In the genomic region with DNA sequence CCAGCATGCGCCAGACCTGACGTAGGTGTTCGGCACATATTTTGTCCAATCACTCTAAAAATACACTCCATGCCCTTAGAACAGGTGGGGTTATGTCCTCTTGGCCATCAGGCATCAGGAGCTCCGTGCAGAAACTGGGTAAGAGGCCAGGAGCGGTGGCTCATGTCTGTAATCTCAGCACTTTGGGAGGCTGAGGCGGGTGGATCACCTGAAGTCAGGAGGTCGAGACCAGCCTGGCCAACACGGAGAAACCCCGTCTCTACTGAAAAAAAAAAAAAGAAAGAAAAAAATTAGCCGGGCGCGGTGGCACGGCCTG, we compare ENCODE assay signal across 7 cellular contexts. TPM values are rescaled to one million over a fixed set of nuclear protein-coding genes. Genes with fewer than 3 reads are reported as not detected.
DNase-seq lines count a peak whose midpoint lies in the region; ATAC-seq and TF ChIP-seq lines count a peak whose summit lies in the region.
"Not testable (repeated sequence)": the region's sequence is repeated elsewhere in the genome, so short reads cannot be mapped to it uniquely, and the experiment has no call there.

No MANE protein-coding gene starts in this region.

- not testable (repeated sequence) for BruUV-seq in OCI-LY7 (replicated peaks; lab: Mats Ljungman, UMichigan)

- in situ Hi-C loops in GM23248 (cut with MboI) = not testable (repeated sequence)

- intact Hi-C loops in OCI-LY7 (cut with micrococcal nuclease; ENCODE audit: unreplicated experiment) = loop anchor here (2.0 to 10.0 kb wide), 2 partner anchors 101 to 1171 kb away; a partner anchor contains a TSS
- intact Hi-C loops in heart left ventricle (cut with DNase I) = loop anchor here in 4 of 10 donors (2.0 to 10.0 kb wide), 3 partner anchors 31 to 101 kb away; a partner anchor contains a TSS

- H3K4me1 ChIP-seq in GM23248 (ENCODE audit: insufficient read depth) (peaks cover 43% of the 10 kb centered on the region), OCI-LY7 (ENCODE audit: insufficient read depth, low read length, poor library complexity, severe bottlenecking) (peaks cover 34% of the 10 kb centered on the region), heart left ventricle (peaks cover 9 to 55% (median 40%) of the 10 kb centered on the region in 12 donors), muscle layer of duodenum (ENCODE audit: control insufficient read depth in 1 of 2, insufficient read depth in 2 of 2, low read length in 2 of 2) (peaks cover 17 to 32% of the 10 kb centered on the region in 2 donors), skeletal muscle satellite cell (ENCODE audit: control insufficient read depth, insufficient read depth, low read length) (peaks cover 41% of the 10 kb centered on the region)

- not testable (repeated sequence) for H3K9me2 ChIP-seq in GM23248 (ENCODE audit: insufficient read depth); OCI-LY7 (ENCODE audit: insufficient read depth, low read length)

- H3K4me3 ChIP-seq in GM23248 (peak overlapping the region; percentile 29), OCI-LY7 (ENCODE audit: low read depth, low read length, poor library complexity, severe bottlenecking) (peak overlapping the region; percentile 85), heart left ventricle (peak overlapping the region in 10 of 12 donors; percentile 10 to 98 (median 85)), muscle layer of duodenum (ENCODE audit: low read depth in 1 of 2, low read length in 2 of 2) (peak overlapping the region; percentile 37 to 72), skeletal muscle satellite cell (ENCODE audit: low read length) (peak overlapping the region; percentile 29)

- H3K36me3 Mint-ChIP-seq in activated T-cell treated with anti-CD3 and anti-CD28 coated beads, Interleukin-2, amount 50 U/mL, for 4 hours (ENCODE audit: insufficient read depth) = peaks cover 11% of the 10 kb centered on the region

- not testable (repeated sequence) for H3K9me3 ChIP-seq in GM23248 (ENCODE audit: low read depth); OCI-LY7 (ENCODE audit: low read length); heart left ventricle; muscle layer of duodenum (ENCODE audit: control insufficient read depth in 1 of 2, low read length in 2 of 2); skeletal muscle satellite cell (replicated peaks; ENCODE audit: low read length)

- not testable (repeated sequence) for H3K27me3 ChIP-seq in GM23248 (replicated peaks; ENCODE audit: insufficient read depth); heart left ventricle; muscle layer of duodenum (ENCODE audit: low read depth, low read length); skeletal muscle satellite cell (ENCODE audit: control insufficient read depth, insufficient read depth, low read length)

- H3K4me2 ChIP-seq in GM23248 (ENCODE audit: unreplicated experiment) (peak overlapping the region; percentile 72), OCI-LY7 (ENCODE audit: low read length) (peak overlapping the region; percentile 78), skeletal muscle satellite cell (ENCODE audit: low read length) (peak overlapping the region; percentile 48)

- H3K36me3 ChIP-seq in GM23248 (ENCODE audit: low read depth) = not testable (repeated sequence)
- H3K36me3 ChIP-seq in OCI-LY7 (ENCODE audit: insufficient read depth, low read length) = peaks cover 31% of the 10 kb centered on the region
- peaks cover 0 to 34% (median 16%) of the 10 kb centered on the region in 9 donors for H3K36me3 ChIP-seq in heart left ventricle
- peaks cover 4 to 30% of the 10 kb centered on the region in 2 donors for H3K36me3 ChIP-seq in muscle layer of duodenum (ENCODE audit: control insufficient read depth in 1 of 2, insufficient read depth in 2 of 2, low read length in 2 of 2)
- H3K36me3 ChIP-seq in skeletal muscle satellite cell (ENCODE audit: insufficient read depth, low read length) = peaks cover 29% of the 10 kb centered on the region

- WGBS in GM23248 (ENCODE audit: low coverage in 1 of 2, low lambda C conversion rate in 2 of 2, missing lambda C conversion rate in 2 of 2), 2 experiments = 13 to 15% methylated on average over 11 to 13 of the region's 13 CpGs
- 15 to 22% (median 20%) methylated on average over 13 of the region's 13 CpGs for WGBS in heart left ventricle, 4 donors

- not testable (repeated sequence) for DNase-seq in GM23248; OCI-LY7 (ENCODE audit: low spot score); activated T-cell treated with anti-CD3 and anti-CD28 coated beads, Interleukin-2, amount 50 U/mL, for 4 hours
- peak in 1 of 5 donors; percentile 52 for DNase-seq in heart left ventricle

- not testable (repeated sequence) for H3K27me3 Mint-ChIP-seq in activated T-cell treated with anti-CD3 and anti-CD28 coated beads, Interleukin-2, amount 50 U/mL, for 4 hours (ENCODE audit: low read depth)

- not testable (repeated sequence) for H3K9me3 Mint-ChIP-seq in activated T-cell treated with anti-CD3 and anti-CD28 coated beads, Interleukin-2, amount 50 U/mL, for 4 hours

- TF ChIP-seq POLR2A in heart left ventricle (IDR thresholded peaks at IDR 0.05) = not testable (repeated sequence)

- H3K79me2 ChIP-seq in GM23248 (ENCODE audit: insufficient read depth) = peaks cover 32% of the 10 kb centered on the region
- peaks cover 36% of the 10 kb centered on the region for H3K79me2 ChIP-seq in OCI-LY7 (ENCODE audit: insufficient read depth, low read depth, low read length)

- TF ChIP-seq CTCF in OCI-LY7 (conservative IDR thresholded peaks at IDR 0.05; ENCODE audit: low read length); heart left ventricle (IDR thresholded peaks at IDR 0.05): not testable (repeated sequence)

- peak overlapping the region; percentile 95 for H3K4me3 Mint-ChIP-seq in activated T-cell treated with anti-CD3 and anti-CD28 coated beads, Interleukin-2, amount 50 U/mL, for 4 hours

- H4K20me1 ChIP-seq in GM23248 (ENCODE audit: insufficient read depth) = not testable (repeated sequence)
- H4K20me1 ChIP-seq in OCI-LY7 (ENCODE audit: insufficient read depth, low read length) = peaks cover 25% of the 10 kb centered on the region

- peak overlapping the region; percentile 97 for H3K27ac ChIP-seq in GM23248
- peak overlapping the region; percentile 92 for H3K27ac ChIP-seq in OCI-LY7 (ENCODE audit: low read depth, low read length, poor library complexity, severe bottlenecking)
- H3K27ac ChIP-seq in cingulate gyrus (ENCODE audit: low read depth, low read length) = peak overlapping the region; percentile 100
- H3K27ac ChIP-seq in heart left ventricle = peak overlapping the region; percentile 90 to 99 (median 97)
- peak overlapping the region; percentile 98 for H3K27ac ChIP-seq in muscle layer of duodenum (ENCODE audit: low read length)

- not testable (repeated sequence) for H2AFZ ChIP-seq in GM23248
- peak overlapping the region; percentile 2; the same call in 1 of the 2 replicates for H2AFZ ChIP-seq in OCI-LY7 (ENCODE audit: low read length)

- peaks cover 35% of the 10 kb centered on the region for H3K4me1 Mint-ChIP-seq in activated T-cell treated with anti-CD3 and anti-CD28 coated beads, Interleukin-2, amount 50 U/mL, for 4 hours (ENCODE audit: low read depth)

- CTCF ChIA-PET in OCI-LY7 (lab: Charles Lee; ENCODE audit: unreplicated experiment) = not testable (repeated sequence)

- H3F3A ChIP-seq in GM23248 (ENCODE audit: insufficient read depth) = peaks cover 45% of the 10 kb centered on the region

- H3K9ac ChIP-seq in GM23248 = peak overlapping the region; percentile 93
- H3K9ac ChIP-seq in skeletal muscle satellite cell (ENCODE audit: low read depth, low read length) = peak overlapping the region; percentile 26

- POLR2A ChIA-PET in OCI-LY7 (lab: Charles Lee) = interaction anchor here (2.0 to 2.7 kb wide), 2 partner anchors 40 to 142 kb away, joined by 6 to 7 read pairs; no protein-coding TSS in a partner anchor

- not testable (repeated sequence) for ATAC-seq in activated T-cell treated with anti-CD3 and anti-CD28 coated beads, Interleukin-2, amount 50 U/mL, for 4 hours
- ATAC-seq in heart left ventricle = peak in 2 of 4 donors; percentile 1 to 2

RNA-seq across cellular contexts. Expression of a gene that starts 1.1 kb away (rescaled TPM):
- total RNA-seq in GM23248 (2014; rRNA removed; shearing (Covaris generic)) = 32.8 and 35.5 TPM in 2 replicates
- 45.9 and 46.3 TPM in 2 replicates for polyA plus RNA-seq in GM23248 (2016; fragmentation: Nextera tagmentation; extraction: Ambion mirVana)
- 52.7 and 70.7 TPM in 2 replicates for total RNA-seq in OCI-LY7 (2014; rRNA removed; shearing (Covaris generic))
- total RNA-seq in OCI-LY7 (2022) = 73.5 and 74.1 TPM in 2 replicates
- 10 to 100 TPM; 71.8 to 82.6 (median 77.1) TPM for total RNA-seq in activated T-cell treated with anti-CD3 and anti-CD28 coated beads, Interleukin-2, amount 50 U/mL, for 4 hours
- 10 to 100 TPM; 23.5 to 38.4 (median 29.0) TPM for total RNA-seq in heart left ventricle
- polyA plus RNA-seq in heart left ventricle = 10 to 100 TPM; 13.0 to 42.7 TPM
- 20.5 and 21.0 TPM in 2 replicates for total RNA-seq in skeletal muscle satellite cell (2012; rRNA removed)

RNA-seq across cellular contexts. Expression of a gene that starts 24.6 kb away (rescaled TPM):
- total RNA-seq in GM23248 (2014; rRNA removed; shearing (Covaris generic)) = not detected in 2 replicates
- polyA plus RNA-seq in GM23248 (2016; fragmentation: Nextera tagmentation; extraction: Ambion mirVana) (0.62 TPM in 1 of 2 replicates, not detected in the other), heart left ventricle (under 1 TPM in 1 of 2 donors, not detected in 1; 0.61 TPM)
- 0.92 and 0.93 TPM in 2 replicates for total RNA-seq in OCI-LY7 (2014; rRNA removed; shearing (Covaris generic))
- total RNA-seq in OCI-LY7 (2022) (1.1 and 1.8 TPM in 2 replicates), heart left ventricle (1 to 10 TPM in 1 of 9 donors, under 1 TPM in 4, not detected in 4; 0.31 to 1.3 (median 0.53) TPM)
- 1 to 10 TPM in 2 of 3 donors, under 1 TPM in 1; 0.71 to 1.2 (median 1.2) TPM for total RNA-seq in activated T-cell treated with anti-CD3 and anti-CD28 coated beads, Interleukin-2, amount 50 U/mL, for 4 hours
- total RNA-seq in skeletal muscle satellite cell (2012; rRNA removed) = 0.22 and 1.3 TPM in 2 replicates

RNA-seq across cellular contexts. Expression of a gene that starts 33.4 kb away (rescaled TPM):
- total RNA-seq in GM23248 (2014; rRNA removed; shearing (Covaris generic)) = 314 and 378 TPM in 2 replicates
- polyA plus RNA-seq in GM23248 (2016; fragmentation: Nextera tagmentation; extraction: Ambion mirVana) (907 and 950 TPM in 2 replicates), heart left ventricle (100 to 1,000 TPM; 135 to 379 TPM)
- total RNA-seq in OCI-LY7 (2014; rRNA removed; shearing (Covaris generic)) = 28.5 and 38.0 TPM in 2 replicates
- total RNA-seq in OCI-LY7 (2022) (68.9 and 74.7 TPM in 2 replicates), heart left ventricle (100 to 1,000 TPM; 223 to 459 (median 305) TPM)
- total RNA-seq in activated T-cell treated with anti-CD3 and anti-CD28 coated beads, Interleukin-2, amount 50 U/mL, for 4 hours = 10 to 100 TPM; 58.5 to 74.2 (median 73.8) TPM
- 56.8 and 86.9 TPM in 2 replicates for total RNA-seq in skeletal muscle satellite cell (2012; rRNA removed)

Comparison
In these comparisons a context has a peak if more than half of its experiments do, and no peak if none do; other contexts are left out.
1. H3K4me3 ChIP-seq: peak in every context shown above with its lines; median percentile 85 in OCI-LY7; 85 in heart left ventricle; 54 in muscle layer of duodenum; 29 in GM23248; 29 in skeletal muscle satellite cell.